ENCODE assay signal across 2 cellular contexts in the genomic region with DNA sequence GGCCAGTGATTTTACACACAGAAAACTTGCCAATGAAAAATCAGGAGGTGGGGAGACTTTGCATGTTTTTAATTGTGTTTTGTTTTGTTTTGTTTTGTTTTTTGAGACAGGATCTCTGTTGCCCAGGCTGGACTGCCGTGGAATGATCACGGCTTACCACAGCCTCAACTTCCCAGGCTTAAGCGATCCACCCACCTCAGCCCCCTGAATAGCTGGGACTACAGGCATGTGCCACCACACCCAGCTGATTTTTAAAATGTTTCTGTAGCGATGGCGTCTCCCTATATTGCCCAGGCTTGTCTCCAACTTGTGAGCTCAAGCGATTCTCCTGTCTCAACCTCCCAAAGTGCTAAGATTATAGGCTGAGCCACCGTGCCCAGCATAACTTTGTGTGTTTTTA.
TF ChIP-seq lines count a peak whose summit lies in the region.

No MANE protein-coding gene starts in this region.

TF ChIP-seq in SK-N-SH treated with all-trans-retinoic acid at 6 μM for 48 hours, 23 proteins besides CTCF, POLR2A, EP300 and RAD21 (continued from another document):
- TF ChIP-seq, protein P1, sequence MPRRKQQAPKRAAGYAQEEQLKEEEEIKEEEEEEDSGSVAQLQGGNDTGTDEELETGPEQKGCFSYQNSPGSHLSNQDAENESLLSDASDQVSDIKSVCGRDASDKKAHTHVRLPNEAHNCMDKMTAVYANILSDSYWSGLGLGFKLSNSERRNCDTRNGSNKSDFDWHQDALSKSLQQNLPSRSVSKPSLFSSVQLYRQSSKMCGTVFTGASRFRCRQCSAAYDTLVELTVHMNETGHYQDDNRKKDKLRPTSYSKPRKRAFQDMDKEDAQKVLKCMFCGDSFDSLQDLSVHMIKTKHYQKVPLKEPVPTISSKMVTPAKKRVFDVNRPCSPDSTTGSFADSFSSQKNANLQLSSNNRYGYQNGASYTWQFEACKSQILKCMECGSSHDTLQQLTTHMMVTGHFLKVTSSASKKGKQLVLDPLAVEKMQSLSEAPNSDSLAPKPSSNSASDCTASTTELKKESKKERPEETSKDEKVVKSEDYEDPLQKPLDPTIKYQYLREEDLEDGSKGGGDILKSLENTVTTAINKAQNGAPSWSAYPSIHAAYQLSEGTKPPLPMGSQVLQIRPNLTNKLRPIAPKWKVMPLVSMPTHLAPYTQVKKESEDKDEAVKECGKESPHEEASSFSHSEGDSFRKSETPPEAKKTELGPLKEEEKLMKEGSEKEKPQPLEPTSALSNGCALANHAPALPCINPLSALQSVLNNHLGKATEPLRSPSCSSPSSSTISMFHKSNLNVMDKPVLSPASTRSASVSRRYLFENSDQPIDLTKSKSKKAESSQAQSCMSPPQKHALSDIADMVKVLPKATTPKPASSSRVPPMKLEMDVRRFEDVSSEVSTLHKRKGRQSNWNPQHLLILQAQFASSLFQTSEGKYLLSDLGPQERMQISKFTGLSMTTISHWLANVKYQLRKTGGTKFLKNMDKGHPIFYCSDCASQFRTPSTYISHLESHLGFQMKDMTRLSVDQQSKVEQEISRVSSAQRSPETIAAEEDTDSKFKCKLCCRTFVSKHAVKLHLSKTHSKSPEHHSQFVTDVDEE (CRISPR knock-in tag; IDR thresholded peaks at IDR 0.05), result no peak
- TF ChIP-seq OSR1 (CRISPR knock-in tag; IDR thresholded peaks at IDR 0.05), result no peak
- no peak for TF ChIP-seq PPARA (CRISPR knock-in tag; IDR thresholded peaks at IDR 0.05; ENCODE audit: borderline replicate concordance)
- no peak for TF ChIP-seq PATZ1 (CRISPR knock-in tag; IDR thresholded peaks at IDR 0.05; ENCODE audit: borderline replicate concordance)
TF ChIP-seq in SK-N-SH treated with all-trans-retinoic acid at 6 μM for 48 hours: peak in this region for 0.

TF ChIP-seq in SK-N-SH, 30 proteins besides CTCF, POLR2A, EP300 and RAD21 (continued from another document):
- TF ChIP-seq TAF1 (IDR thresholded peaks at IDR 0.05; ENCODE audit: borderline replicate concordance, low read depth, low read length) (no peak), GATA2 (CRISPR knock-in tag; IDR thresholded peaks at IDR 0.05) (no peak), JUND (IDR thresholded peaks at IDR 0.05) (no peak)
- TF ChIP-seq, protein P2, sequence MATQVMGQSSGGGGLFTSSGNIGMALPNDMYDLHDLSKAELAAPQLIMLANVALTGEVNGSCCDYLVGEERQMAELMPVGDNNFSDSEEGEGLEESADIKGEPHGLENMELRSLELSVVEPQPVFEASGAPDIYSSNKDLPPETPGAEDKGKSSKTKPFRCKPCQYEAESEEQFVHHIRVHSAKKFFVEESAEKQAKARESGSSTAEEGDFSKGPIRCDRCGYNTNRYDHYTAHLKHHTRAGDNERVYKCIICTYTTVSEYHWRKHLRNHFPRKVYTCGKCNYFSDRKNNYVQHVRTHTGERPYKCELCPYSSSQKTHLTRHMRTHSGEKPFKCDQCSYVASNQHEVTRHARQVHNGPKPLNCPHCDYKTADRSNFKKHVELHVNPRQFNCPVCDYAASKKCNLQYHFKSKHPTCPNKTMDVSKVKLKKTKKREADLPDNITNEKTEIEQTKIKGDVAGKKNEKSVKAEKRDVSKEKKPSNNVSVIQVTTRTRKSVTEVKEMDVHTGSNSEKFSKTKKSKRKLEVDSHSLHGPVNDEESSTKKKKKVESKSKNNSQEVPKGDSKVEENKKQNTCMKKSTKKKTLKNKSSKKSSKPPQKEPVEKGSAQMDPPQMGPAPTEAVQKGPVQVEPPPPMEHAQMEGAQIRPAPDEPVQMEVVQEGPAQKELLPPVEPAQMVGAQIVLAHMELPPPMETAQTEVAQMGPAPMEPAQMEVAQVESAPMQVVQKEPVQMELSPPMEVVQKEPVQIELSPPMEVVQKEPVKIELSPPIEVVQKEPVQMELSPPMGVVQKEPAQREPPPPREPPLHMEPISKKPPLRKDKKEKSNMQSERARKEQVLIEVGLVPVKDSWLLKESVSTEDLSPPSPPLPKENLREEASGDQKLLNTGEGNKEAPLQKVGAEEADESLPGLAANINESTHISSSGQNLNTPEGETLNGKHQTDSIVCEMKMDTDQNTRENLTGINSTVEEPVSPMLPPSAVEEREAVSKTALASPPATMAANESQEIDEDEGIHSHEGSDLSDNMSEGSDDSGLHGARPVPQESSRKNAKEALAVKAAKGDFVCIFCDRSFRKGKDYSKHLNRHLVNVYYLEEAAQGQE (IDR thresholded peaks at IDR 0.05; ENCODE audit: low read depth, low read length), result no peak
